ENCODE assay signal across 8 cellular contexts in genomic region chrX:20067709-20068315, GRCh38. TPM values are rescaled to one million over a fixed set of nuclear protein-coding genes. Genes with fewer than 3 reads are reported as not detected.
DNase-seq lines count a peak whose midpoint lies in the region; ATAC-seq and TF ChIP-seq lines count a peak whose summit lies in the region.

No MANE protein-coding gene starts in this region.

- no peak for TF ChIP-seq CTCF in coronary artery (IDR thresholded peaks at IDR 0.05)

- peaks cover 7 to 13% of the 10 kb centered on the region in 2 donors for H3K4me1 Mint-ChIP-seq in stimulated activated naive B cell treated with anti-CD40 and anti-IgM and Interleukin-4, amounts not matched to agents 10 μg/mL and 1 μg/mL and 100 μg/mL, for 72 hours

- no peaks in the 10 kb centered on the region for H3K36me3 Mint-ChIP-seq in stimulated activated naive B cell treated with anti-CD40 and anti-IgM and Interleukin-4, amounts not matched to agents 10 μg/mL and 1 μg/mL and 100 μg/mL, for 72 hours

- DNase-seq in DMS79 treated with DMSO at 0.1 percent for 48 hours (lab: John Stamatoyannopoulos, UW) (peak; percentile 45), NCI-H460 (ENCODE audit: extremely low read depth, low read depth) (peak; percentile 51), coronary artery (ENCODE audit: low spot score) (peak; percentile 78), lung microvascular endothelial cell (ENCODE audit: low read depth in 2 of 2) (peak; percentile 40 to 86), cerebellar cortex (ENCODE audit: low spot score) (no peak), inferior parietal cortex (ENCODE audit: extremely low spot score) (no peak)
- no peak for DNase-seq in stimulated activated naive B cell treated with anti-CD40 and anti-IgM and Interleukin-4, amounts not matched to agents 10 μg/mL and 1 μg/mL and 100 μg/mL, for 72 hours

- H3K9me3 Mint-ChIP-seq in stimulated activated naive B cell treated with anti-CD40 and anti-IgM and Interleukin-4, amounts not matched to agents 10 μg/mL and 1 μg/mL and 100 μg/mL, for 72 hours: no peaks in the 10 kb centered on the region

- H3K27ac ChIP-seq in coronary artery: no peak overlapping the region

- H3K27me3 Mint-ChIP-seq in stimulated activated naive B cell treated with anti-CD40 and anti-IgM and Interleukin-4, amounts not matched to agents 10 μg/mL and 1 μg/mL and 100 μg/mL, for 72 hours: peaks cover 0 to 5% of the 10 kb centered on the region in 2 donors

- no peak overlapping the region for H3K4me3 Mint-ChIP-seq in stimulated activated naive B cell treated with anti-CD40 and anti-IgM and Interleukin-4, amounts not matched to agents 10 μg/mL and 1 μg/mL and 100 μg/mL, for 72 hours

- no peak overlapping the region for H3K27ac Mint-ChIP-seq in stimulated activated naive B cell treated with anti-CD40 and anti-IgM and Interleukin-4, amounts not matched to agents 10 μg/mL and 1 μg/mL and 100 μg/mL, for 72 hours

- ATAC-seq in stimulated activated naive B cell treated with anti-CD40 and anti-IgM and Interleukin-4, amounts not matched to agents 10 μg/mL and 1 μg/mL and 100 μg/mL, for 72 hours (replicated peaks): no peak
- no peak for ATAC-seq in GM18517 (IDR thresholded peaks at IDR 0.05; ENCODE audit: unreplicated experiment)

- peak overlapping the region; percentile 8 for H3K4me3 ChIP-seq in coronary artery

RNA-seq across cellular contexts. Expression of gene MAP7D2, which starts 48.9 kb away (rescaled TPM):
- total RNA-seq in NCI-H460 (2014; rRNA removed; shearing (Covaris generic)): 0.23 and 0.25 TPM in 2 replicates
- polyA plus RNA-seq in NCI-H460 (2014; cell fraction: nucleus; rRNA removed): 1.0 and 2.9 TPM in 2 replicates
- under 0.01 TPM in 2 replicates for total RNA-seq in lung microvascular endothelial cell

Comparison
In these comparisons a context has a peak if more than half of its experiments do, and no peak if none do; other contexts are left out.
1. DNase-seq: peak in DMS79 treated with DMSO at 0.1 percent for 48 hours (single experiment), NCI-H460 (single experiment), coronary artery (single experiment) and lung microvascular endothelial cell (2 of 2); none in stimulated activated naive B cell treated with anti-CD40 and anti-IgM and Interleukin-4, amounts not matched to agents 10 μg/mL and 1 μg/mL and 100 μg/mL, for 72 hours (single experiment), cerebellar cortex (single experiment) and inferior parietal cortex (single experiment).